Comparison of ENCODE assay signal across 18 cellular contexts in genomic region chr2:86632672-86633071, GRCh38. TPM values are rescaled to one million over a fixed set of nuclear protein-coding genes. Genes with fewer than 3 reads are reported as not detected.
A peak's percentile ranks its signal among the peaks of the same experiment; 100 is the strongest.
DNase-seq lines count a peak whose midpoint lies in the region; ATAC-seq and TF ChIP-seq lines count a peak whose summit lies in the region.
"Had no signal": no experiment of that assay in that cellular context is flagged by ENCODE, and none has a peak within 500 bp of the region (broad histone marks: within the 10 kb centered on the region; RNA-seq: fewer than 3 reads in every experiment).

No MANE protein-coding gene starts in this region.

- H3K27ac ChIP-seq in Panc1 (ENCODE audit: low read length) (peak overlapping the region; percentile 51; the same call in 1 of the 2 replicates), transverse colon (peak overlapping the region; percentile 84 to 90 (median 86))
- H3K27ac ChIP-seq: PC-9 had no signal

- no peaks in the 10 kb centered on the region for H3K9me3 ChIP-seq in Panc1 (ENCODE audit: control insufficient read depth, insufficient read depth, low read depth, low read length)
- H3K9me3 ChIP-seq in transverse colon, result no peaks in the 10 kb centered on the region
- H3K9me3 ChIP-seq: MG63 had no signal

- H3K27me3 ChIP-seq in Panc1 (ENCODE audit: control insufficient read depth, insufficient read depth, low read length), result no peaks in the 10 kb centered on the region
- no peaks in the 10 kb centered on the region for H3K27me3 ChIP-seq in transverse colon
- H3K27me3 ChIP-seq: MG63 had no signal

- H3K36me3 Mint-ChIP-seq in activated naive CD8-positive, alpha-beta T cell treated with anti-CD3 and anti-CD28 coated beads for 36 hours, result no peaks in the 10 kb centered on the region

- H3K27me3 Mint-ChIP-seq in activated naive CD8-positive, alpha-beta T cell treated with anti-CD3 and anti-CD28 coated beads for 36 hours, result no peaks in the 10 kb centered on the region
- H3K27me3 Mint-ChIP-seq: activated CD8-positive, alpha-beta T cell treated with anti-CD3 and anti-CD28 coated beads for 36 hours had no signal

- 30 to 59% methylated on average over 2 of the region's 2 CpGs for WGBS in transverse colon (ENCODE audit: low coverage in 1 of 2), 2 donors

- H3K4me1 ChIP-seq in Panc1 (ENCODE audit: control insufficient read depth, insufficient read depth, low read length) (peaks cover 20% of the 10 kb centered on the region), transverse colon (peaks cover 4 to 82% (median 25%) of the 10 kb centered on the region in 4 donors)

- H3K9me3 Mint-ChIP-seq in activated naive CD8-positive, alpha-beta T cell treated with anti-CD3 and anti-CD28 coated beads for 36 hours, result no peaks in the 10 kb centered on the region
- H3K9me3 Mint-ChIP-seq: activated CD8-positive, alpha-beta T cell treated with anti-CD3 and anti-CD28 coated beads for 36 hours; HFFc6 had no signal

- BruUV-seq in Panc1 (replicated peaks; lab: Mats Ljungman, UMichigan), result no TSS peak

- in situ Hi-C loops in Panc1 (cut with HindIII; ENCODE audit: low pct_unique_long_range_greater_than_20kb, low sequenced_read_pairs) (no loop called here), transverse colon (cut with MboI; ENCODE audit: low pct_ligation_motif_present in 1 of 4, low pct_unique_long_range_greater_than_20kb in 1 of 4, low sequenced_read_pairs in 3 of 4) (no loop called here)

- intact Hi-C loops in Right ventricle myocardium superior (cut with DNase I) (no loop called here), left cardiac atrium (cut with DNase I) (no loop called here), Panc1 (cut with micrococcal nuclease; ENCODE audit: unreplicated experiment) (no loop called here), left colon (cut with DNase I, micrococcal nuclease) (no loop called here), transverse colon (cut with DNase I; ENCODE audit: low total_unique reads) (no loop called here)

- H3K4me3 ChIP-seq in Panc1 (ENCODE audit: low read depth in 2 of 2, low read length in 2 of 2) (no peak overlapping the region; a peak in 1 of 4 replicates), transverse colon (peak overlapping the region in 2 of 4 donors; percentile 11 to 20)
- H3K4me3 ChIP-seq: MG63, PC-9 had no signal

- no peak for TF ChIP-seq CTCF in Panc1 (IDR thresholded peaks at IDR 0.05)
- no peak for TF ChIP-seq CTCF in transverse colon (IDR thresholded peaks at IDR 0.05)

- POLR2A ChIA-PET in Panc1 (lab: Charles Lee), result no interaction called here

- H3K4me3 Mint-ChIP-seq in activated naive CD8-positive, alpha-beta T cell treated with anti-CD3 and anti-CD28 coated beads for 36 hours, result no peak overlapping the region
- H3K4me3 Mint-ChIP-seq: activated CD8-positive, alpha-beta T cell treated with anti-CD3 and anti-CD28 coated beads for 36 hours; activated T-cell treated with anti-CD3 and anti-CD28 coated beads, Interleukin-2, amount 50 U/mL, for 72 hours; HFFc6 had no signal

- ATAC-seq in Right ventricle myocardium superior (ENCODE audit: poor library complexity) (peak; percentile 62), left cardiac atrium (no peak), Panc1 (peak; percentile 69), left colon (peak; percentile 89), HG03196 (IDR thresholded peaks at IDR 0.05; ENCODE audit: unreplicated experiment) (no peak)
- ATAC-seq: activated CD8-positive, alpha-beta T cell treated with anti-CD3 and anti-CD28 coated beads for 36 hours; activated T-cell treated with anti-CD3 and anti-CD28 coated beads, Interleukin-2, amount 50 U/mL, for 72 hours; stimulated activated naive CD8-positive, alpha-beta T cell treated with anti-CD3 and anti-CD28 coated beads, Interleukin-15, Interleukin-2, amounts not matched to agents 100 U/mL and 50 U/mL, for 24 hours had no signal

- CTCF ChIA-PET in Panc1 (lab: Charles Lee), result no interaction called here

- H3K4me1 Mint-ChIP-seq in activated naive CD8-positive, alpha-beta T cell treated with anti-CD3 and anti-CD28 coated beads for 36 hours, result no peaks in the 10 kb centered on the region

- peak; percentile 41 for TF ChIP-seq POLR2A in transverse colon (IDR thresholded peaks at IDR 0.05)

- H3K36me3 ChIP-seq in Panc1 (ENCODE audit: control insufficient read depth, insufficient read depth, low read length) (no peaks in the 10 kb centered on the region), transverse colon (no peaks in the 10 kb centered on the region)
- H3K36me3 ChIP-seq: MG63 had no signal

- no peak overlapping the region for H3K27ac Mint-ChIP-seq in activated naive CD8-positive, alpha-beta T cell treated with anti-CD3 and anti-CD28 coated beads for 36 hours
- H3K27ac Mint-ChIP-seq: activated CD8-positive, alpha-beta T cell treated with anti-CD3 and anti-CD28 coated beads for 36 hours; activated T-cell treated with anti-CD3 and anti-CD28 coated beads, Interleukin-2, amount 50 U/mL, for 72 hours; HFFc6 had no signal

- DNase-seq in Right ventricle myocardium superior, result no peak
- no peak for DNase-seq in left cardiac atrium
- no peak for DNase-seq in Panc1 (ENCODE audit: low read depth, low spot score)
- DNase-seq in left colon, result peak in 1 of 2 donors; percentile 35
- no peak for DNase-seq in transverse colon
- no peak for DNase-seq in activated naive CD8-positive, alpha-beta T cell treated with anti-CD3 and anti-CD28 coated beads for 36 hours
- no peak for DNase-seq in UCSD-AML1 (lab: John Stamatoyannopoulos, UW; ENCODE audit: unreplicated experiment)
- DNase-seq: activated CD8-positive, alpha-beta T cell treated with anti-CD3 and anti-CD28 coated beads for 36 hours; activated T-cell treated with anti-CD3 and anti-CD28 coated beads, Interleukin-2, amount 50 U/mL, for 72 hours; effector memory CD4-positive, alpha-beta T cell; HFFc6; hippocampal formation; MG63; NCI-H2081; NCI-H748 treated with DMSO at 0.1 percent for 48 hours; PC-9; stimulated activated naive CD8-positive, alpha-beta T cell treated with anti-CD3 and anti-CD28 coated beads, Interleukin-15, Interleukin-2, amounts not matched to agents 100 U/mL and 50 U/mL, for 24 hours had no signal

- no peak for TF ChIP-seq EP300 in transverse colon (IDR thresholded peaks at IDR 0.05; ENCODE audit: low read depth)

RNA-seq across cellular contexts. Expression of gene RNF103, which starts 9.0 kb away (rescaled TPM):
- total RNA-seq in Right ventricle myocardium superior (51.7 TPM), left cardiac atrium (10 to 100 TPM; 32.2 to 43.9 TPM), Panc1 (2021; ENCODE audit: unreplicated experiment) (37.6 TPM), left colon (10 to 100 TPM; 72.3 to 74.2 TPM), transverse colon (100 to 1,000 TPM in 2 of 4 donors, 10 to 100 TPM in 2; 47.0 to 114 (median 103) TPM)
- 16.8 TPM for polyA plus RNA-seq in Panc1 (2012; ENCODE audit: insufficient read length)
- 10 to 100 TPM; 11.8 to 12.2 TPM for total RNA-seq in activated naive CD8-positive, alpha-beta T cell treated with anti-CD3 and anti-CD28 coated beads for 36 hours

Comparison
In these comparisons a context has a peak if more than half of its experiments do, and no peak if none do; other contexts are left out.
1. ATAC-seq: peak in Right ventricle myocardium superior (single experiment), Panc1 (single experiment) and left colon (single experiment); none in left cardiac atrium (0 of 2) and HG03196 (single experiment).